ENCODE assay signal across 10 cellular contexts in the genomic region with DNA sequence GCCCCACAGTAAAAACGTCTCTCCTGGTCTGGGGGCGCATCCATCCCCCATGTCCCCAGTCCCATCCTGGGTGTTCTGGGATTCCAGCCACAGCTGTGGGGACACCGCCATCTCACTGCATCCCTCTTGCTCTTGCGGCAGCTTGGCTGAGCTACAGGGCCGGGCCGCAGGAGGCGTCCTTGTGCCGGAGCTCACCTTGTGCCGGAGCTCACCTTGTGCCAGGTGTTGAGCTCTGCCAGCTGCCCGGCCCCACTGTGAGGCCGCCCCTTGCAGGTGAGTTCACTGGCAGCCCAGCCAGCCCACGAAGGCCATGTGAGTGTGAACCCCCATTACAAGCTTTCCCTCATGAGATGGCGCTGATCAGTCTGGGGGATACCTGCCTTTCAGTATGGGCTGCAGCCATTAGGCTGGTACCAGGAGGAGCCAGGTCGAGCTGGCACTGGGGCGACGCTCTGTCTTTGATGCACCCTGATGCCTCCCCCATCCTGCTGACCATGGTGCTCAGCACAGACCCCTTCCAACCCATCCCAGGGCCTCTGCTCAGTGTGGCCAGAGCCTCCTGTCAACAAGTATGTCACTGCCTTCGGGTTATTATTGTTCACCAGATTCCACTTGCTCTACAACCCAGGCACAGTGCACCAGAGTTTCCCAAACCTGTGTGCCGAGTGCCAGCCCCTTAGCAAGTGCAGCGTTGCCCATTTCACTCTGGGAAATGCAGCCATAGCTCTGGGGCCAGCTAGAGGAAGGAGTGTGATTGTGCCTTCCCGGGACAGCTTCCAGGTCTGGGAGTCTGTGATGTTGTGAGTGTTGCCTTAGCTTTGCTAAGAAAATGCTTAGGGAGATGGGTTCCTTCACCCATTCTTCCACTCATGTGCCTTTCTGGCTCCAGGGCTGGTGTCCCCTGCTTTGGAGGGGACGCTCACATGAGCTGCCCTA.
"Had no signal": no experiment of that assay in that cellular context is flagged by ENCODE, and none has a peak within 500 bp of the region (broad histone marks: within the 10 kb centered on the region; RNA-seq: fewer than 3 reads in every experiment).

No MANE protein-coding gene starts in this region.

- H3K36me3 ChIP-seq: sigmoid colon, thoracic aorta had no signal

- H3K4me3 Mint-ChIP-seq: activated CD4-positive, alpha-beta memory T cell treated with anti-CD3 and anti-CD28 coated beads for 36 hours; activated naive CD4-positive, alpha-beta T cell treated with anti-CD3 and anti-CD28 coated beads, Interleukin-2, amount 10 ng/mL, durations not matched to agents 7 days and 5 days had no signal

- H3K27ac ChIP-seq: body of pancreas, thoracic aorta had no signal

- H3K27me3 ChIP-seq: body of pancreas, sigmoid colon had no signal

- H3K9me3 Mint-ChIP-seq: activated naive CD4-positive, alpha-beta T cell treated with anti-CD3 and anti-CD28 coated beads, Interleukin-2, amount 10 ng/mL, durations not matched to agents 7 days and 5 days had no signal

- H3K36me3 Mint-ChIP-seq: activated CD4-positive, alpha-beta memory T cell treated with anti-CD3 and anti-CD28 coated beads for 36 hours; activated naive CD4-positive, alpha-beta T cell treated with anti-CD3 and anti-CD28 coated beads, Interleukin-2, amount 10 ng/mL, durations not matched to agents 7 days and 5 days had no signal

- DNase-seq: activated CD4-positive, alpha-beta memory T cell treated with anti-CD3 and anti-CD28 coated beads for 36 hours; activated naive CD4-positive, alpha-beta T cell treated with anti-CD3 and anti-CD28 coated beads, Interleukin-2, amount 10 ng/mL, durations not matched to agents 7 days and 5 days; body of pancreas; foreskin melanocyte; occipital lobe; sigmoid colon; stimulated activated CD4-positive, alpha-beta T cell treated with anti-CD3 and anti-CD28 coated beads, Interleukin-12 subunit alpha, Interleukin-12 subunit beta, amount 100 ng/mL, for 4 hours; stimulated activated naive CD8-positive, alpha-beta T cell treated with anti-CD3 and anti-CD28 coated beads, Interleukin-15, Interleukin-2, amounts not matched to agents 100 U/mL and 50 U/mL, for 24 hours; T-helper 9 cell had no signal

- H3K27ac Mint-ChIP-seq: activated CD4-positive, alpha-beta memory T cell treated with anti-CD3 and anti-CD28 coated beads for 36 hours; activated naive CD4-positive, alpha-beta T cell treated with anti-CD3 and anti-CD28 coated beads, Interleukin-2, amount 10 ng/mL, durations not matched to agents 7 days and 5 days had no signal

- H3K4me3 ChIP-seq: body of pancreas, sigmoid colon, thoracic aorta had no signal

- H3K27me3 Mint-ChIP-seq: activated CD4-positive, alpha-beta memory T cell treated with anti-CD3 and anti-CD28 coated beads for 36 hours; activated naive CD4-positive, alpha-beta T cell treated with anti-CD3 and anti-CD28 coated beads, Interleukin-2, amount 10 ng/mL, durations not matched to agents 7 days and 5 days had no signal
